ENCODE assay signal across 1 cellular context in genomic region chr5:9544502-9545300, GRCh38.
A peak's percentile ranks its signal among the peaks of the same experiment; 100 is the strongest.
TF ChIP-seq lines count a peak whose summit lies in the region.

No MANE protein-coding gene starts in this region.

TF ChIP-seq in GM12878, 131 proteins besides CTCF, POLR2A, EP300 and RAD21 (continued from another document):
- TF ChIP-seq REST (IDR thresholded peaks at IDR 0.05; ENCODE audit: low read depth, low read length) = no peak
- TF ChIP-seq IRF4 (IDR thresholded peaks at IDR 0.05; ENCODE audit: low read depth, low read length) = 0 out of 2 replicates have a peak, but pooled peaks have one; percentile 5
- TF ChIP-seq TCF12 (IDR thresholded peaks at IDR 0.05; ENCODE audit: low read depth, low read length) = no peak
- TF ChIP-seq JUNB (IDR thresholded peaks at IDR 0.05) = no peak
- TF ChIP-seq BHLHE40 (IDR thresholded peaks at IDR 0.05; ENCODE audit: borderline replicate concordance in 1 of 2, low read depth in 2 of 2, low read length in 1 of 2) = no peak
- no peak for TF ChIP-seq SIN3A (IDR thresholded peaks at IDR 0.05; ENCODE audit: low read depth, low read length)
- TF ChIP-seq EED (IDR thresholded peaks at IDR 0.05; ENCODE audit: low read depth) = peak; percentile 51; the same call in 1 of the 2 replicates
- peak; percentile 34; the same call in 1 of the 2 replicates for TF ChIP-seq RUNX3 (IDR thresholded peaks at IDR 0.05; ENCODE audit: low read length)
- TF ChIP-seq BACH1 (IDR thresholded peaks at IDR 0.05; ENCODE audit: borderline replicate concordance) = no peak
- TF ChIP-seq IKZF2 (IDR thresholded peaks at IDR 0.05) = peak in 1 of 2 experiments; percentile 49; a peak in 1 of 4 replicates
- TF ChIP-seq, protein P1, sequence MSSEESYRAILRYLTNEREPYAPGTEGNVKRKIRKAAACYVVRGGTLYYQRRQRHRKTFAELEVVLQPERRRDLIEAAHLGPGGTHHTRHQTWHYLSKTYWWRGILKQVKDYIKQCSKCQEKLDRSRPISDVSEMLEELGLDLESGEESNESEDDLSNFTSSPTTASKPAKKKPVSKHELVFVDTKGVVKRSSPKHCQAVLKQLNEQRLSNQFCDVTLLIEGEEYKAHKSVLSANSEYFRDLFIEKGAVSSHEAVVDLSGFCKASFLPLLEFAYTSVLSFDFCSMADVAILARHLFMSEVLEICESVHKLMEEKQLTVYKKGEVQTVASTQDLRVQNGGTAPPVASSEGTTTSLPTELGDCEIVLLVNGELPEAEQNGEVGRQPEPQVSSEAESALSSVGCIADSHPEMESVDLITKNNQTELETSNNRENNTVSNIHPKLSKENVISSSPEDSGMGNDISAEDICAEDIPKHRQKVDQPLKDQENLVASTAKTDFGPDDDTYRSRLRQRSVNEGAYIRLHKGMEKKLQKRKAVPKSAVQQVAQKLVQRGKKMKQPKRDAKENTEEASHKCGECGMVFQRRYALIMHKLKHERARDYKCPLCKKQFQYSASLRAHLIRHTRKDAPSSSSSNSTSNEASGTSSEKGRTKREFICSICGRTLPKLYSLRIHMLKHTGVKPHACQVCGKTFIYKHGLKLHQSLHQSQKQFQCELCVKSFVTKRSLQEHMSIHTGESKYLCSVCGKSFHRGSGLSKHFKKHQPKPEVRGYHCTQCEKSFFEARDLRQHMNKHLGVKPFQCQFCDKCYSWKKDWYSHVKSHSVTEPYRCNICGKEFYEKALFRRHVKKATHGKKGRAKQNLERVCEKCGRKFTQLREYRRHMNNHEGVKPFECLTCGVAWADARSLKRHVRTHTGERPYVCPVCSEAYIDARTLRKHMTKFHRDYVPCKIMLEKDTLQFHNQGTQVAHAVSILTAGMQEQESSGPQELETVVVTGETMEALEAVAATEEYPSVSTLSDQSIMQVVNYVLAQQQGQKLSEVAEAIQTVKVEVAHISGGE (CRISPR knock-in tag; IDR thresholded peaks at IDR 0.05) = no peak
- TF ChIP-seq IKZF1 (conservative IDR thresholded peaks at IDR 0.05) = peak; percentile 42; the same call in 1 of the 2 replicates
- TF ChIP-seq NBN (IDR thresholded peaks at IDR 0.05) = no peak
- TF ChIP-seq YY1 (IDR thresholded peaks at IDR 0.05; ENCODE audit: low read depth, low read length) = 0 out of 2 replicates have a peak, but pooled peaks have one; percentile 25
- TF ChIP-seq CBFB (IDR thresholded peaks at IDR 0.05; ENCODE audit: low read depth) = no peak
